In the genomic region with DNA sequence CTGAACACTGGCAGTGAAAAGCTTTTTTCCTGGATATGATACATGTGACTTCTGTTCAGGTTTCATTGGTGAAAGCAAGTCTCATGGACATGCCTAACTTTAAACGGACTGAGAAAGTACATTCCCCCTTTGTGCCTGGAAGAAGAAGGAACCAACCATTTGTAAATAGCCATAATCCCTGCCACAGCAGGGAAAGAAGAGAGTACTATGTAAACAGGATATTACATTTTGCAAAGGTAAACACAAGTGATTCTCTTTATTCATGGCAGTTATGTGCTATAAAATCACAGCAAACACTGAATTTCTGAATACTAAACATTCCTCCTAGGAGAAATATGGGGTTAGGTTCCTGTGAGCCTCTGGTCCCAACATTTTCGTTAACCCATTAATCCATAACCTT, we compare ENCODE assay signal across 1 cellular context.
TF ChIP-seq lines count a peak whose summit lies in the region.

No MANE protein-coding gene starts in this region.

TF ChIP-seq in IMR-90, 13 proteins besides CTCF, POLR2A, EP300 and RAD21 (continued from another document):
- no peak for TF ChIP-seq BHLHE40 (IDR thresholded peaks at IDR 0.05; ENCODE audit: low read depth, low read length)
- TF ChIP-seq, protein P1, sequence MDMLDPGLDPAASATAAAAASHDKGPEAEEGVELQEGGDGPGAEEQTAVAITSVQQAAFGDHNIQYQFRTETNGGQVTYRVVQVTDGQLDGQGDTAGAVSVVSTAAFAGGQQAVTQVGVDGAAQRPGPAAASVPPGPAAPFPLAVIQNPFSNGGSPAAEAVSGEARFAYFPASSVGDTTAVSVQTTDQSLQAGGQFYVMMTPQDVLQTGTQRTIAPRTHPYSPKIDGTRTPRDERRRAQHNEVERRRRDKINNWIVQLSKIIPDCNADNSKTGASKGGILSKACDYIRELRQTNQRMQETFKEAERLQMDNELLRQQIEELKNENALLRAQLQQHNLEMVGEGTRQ (IDR thresholded peaks at IDR 0.05; ENCODE audit: low read depth, low read length), result no peak
